8 cellular contexts compared by ENCODE assay signal in genomic region chr17:27430882-27431491, GRCh38. TPM values are rescaled to one million over a fixed set of nuclear protein-coding genes. Genes with fewer than 3 reads are reported as not detected.
DNase-seq lines count a peak whose midpoint lies in the region; TF ChIP-seq lines count a peak whose summit lies in the region.

No MANE protein-coding gene starts in this region.

- H3K27me3 ChIP-seq in MG63 (no peaks in the 10 kb centered on the region), suprapubic skin (no peaks in the 10 kb centered on the region)

- TF ChIP-seq CTCF in suprapubic skin (IDR thresholded peaks at IDR 0.05), result peak in 1 of 2 donors; percentile 20

- no peak for TF ChIP-seq EP300 in suprapubic skin (IDR thresholded peaks at IDR 0.05)

- H3K36me3 ChIP-seq in MG63 (no peaks in the 10 kb centered on the region), suprapubic skin (no peaks in the 10 kb centered on the region)

- TF ChIP-seq POLR2A in suprapubic skin (IDR thresholded peaks at IDR 0.05), result no peak

- H3K27ac ChIP-seq in suprapubic skin, result no peak overlapping the region

- 84% methylated on average over 5 of the region's 10 CpGs for WGBS in suprapubic skin

- no peaks in the 10 kb centered on the region for H3K4me1 ChIP-seq in suprapubic skin

- DNase-seq in EL (peak; percentile 57), MG63 (peak; percentile 52), dedifferentiated amniotic fluid mesenchymal stem cell (ENCODE audit: extremely low spot score) (peak; percentile 30), medulla oblongata (ENCODE audit: extremely low spot score) (peak; percentile 27), Ammon's horn (ENCODE audit: low spot score) (no peak), NCI-H2107 treated with DMSO at 0.1 percent for 48 hours (lab: John Stamatoyannopoulos, UW; ENCODE audit: unreplicated experiment) (no peak), DMS153 (lab: John Stamatoyannopoulos, UW) (no peak), suprapubic skin (ENCODE audit: low spot score in 2 of 2) (no peak)

- H3K9me3 ChIP-seq in MG63, result 0 out of 2 replicates have a peak, but pooled peaks cover 3% of the 10 kb centered on the region
- H3K9me3 ChIP-seq in suprapubic skin, result no peaks in the 10 kb centered on the region

- H3K4me3 ChIP-seq in MG63 (no peak overlapping the region), suprapubic skin (no peak overlapping the region)

RNA-seq across cellular contexts. Expression of gene KSR1, which starts 25.3 kb away (rescaled TPM):
- total RNA-seq in MG63 (2014; rRNA removed; shearing (Covaris generic); ENCODE audit: low replicate concordance), result 0.52 and 7.6 TPM in 2 replicates
- total RNA-seq in suprapubic skin, result 10 to 100 TPM; 38.1 to 54.0 (median 49.5) TPM

Comparison
In these comparisons a context has a peak if more than half of its experiments do, and no peak if none do; other contexts are left out.
1. DNase-seq: peak in EL (single experiment), MG63 (single experiment), dedifferentiated amniotic fluid mesenchymal stem cell (single experiment) and medulla oblongata (single experiment); none in Ammon's horn (single experiment), NCI-H2107 treated with DMSO at 0.1 percent for 48 hours (single experiment), DMS153 (single experiment) and suprapubic skin (0 of 2).